8 cellular contexts compared by ENCODE assay signal in the genomic region with DNA sequence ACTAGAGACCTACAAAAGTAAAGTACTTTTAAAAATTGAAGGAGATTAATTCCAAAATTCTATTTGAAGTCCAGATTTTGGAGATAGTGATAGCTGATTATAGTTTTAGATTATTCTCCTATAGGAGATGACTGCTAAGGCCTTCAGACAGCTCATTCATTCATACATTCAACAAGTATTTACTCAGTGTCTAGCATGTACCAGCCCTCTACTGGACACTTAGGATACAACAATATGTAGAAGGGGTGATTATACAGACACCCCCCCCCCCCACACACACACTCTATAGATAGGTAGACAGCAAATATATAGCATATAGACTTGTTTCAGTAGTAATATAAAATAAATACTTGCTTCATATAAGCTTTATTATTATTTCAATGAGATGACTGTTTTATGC.
DNase-seq lines count a peak whose midpoint lies in the region; ATAC-seq, FAIRE-seq and TF ChIP-seq lines count a peak whose summit lies in the region.

No MANE protein-coding gene starts in this region.

- peak; percentile 72 for ATAC-seq in GM21723 (IDR thresholded peaks at IDR 0.05; ENCODE audit: unreplicated experiment)

- no peaks in the 10 kb centered on the region for H3K4me1 ChIP-seq in PC-9 (replicated peaks; ENCODE audit: insufficient read depth)
- H3K4me1 ChIP-seq in keratinocyte (ENCODE audit: control insufficient read depth, extremely low read depth, insufficient read depth, low read length), result no peaks in the 10 kb centered on the region
- H3K4me1 ChIP-seq in colonic mucosa, result no peaks in the 10 kb centered on the region

- H3K4me3 ChIP-seq in PC-9 (no peak overlapping the region), keratinocyte (ENCODE audit: control insufficient read depth in 2 of 3, extremely low read depth in 1 of 3, insufficient read depth in 2 of 3, low read depth in 1 of 3, low read length in 3 of 3) (no peak overlapping the region), colonic mucosa (no peak overlapping the region)

- CTCF ChIA-PET in PC-9 (lab: Charles Lee), result no interaction called here

- no peaks in the 10 kb centered on the region for H3K9me1 ChIP-seq in keratinocyte (ENCODE audit: control insufficient read depth, extremely low read depth, insufficient read depth, low read length)

- FAIRE-seq in keratinocyte (lab: Jason Lieb, UNC), result no peak

- H3K9me3 ChIP-seq in PC-9 (ENCODE audit: insufficient read depth, low read depth) (no peaks in the 10 kb centered on the region), keratinocyte (ENCODE audit: control insufficient read depth, low read depth, low read length) (no peaks in the 10 kb centered on the region), colonic mucosa (no peaks in the 10 kb centered on the region)

- H3K4me3 Mint-ChIP-seq in activated CD4-positive, alpha-beta T cell treated with anti-CD3 and anti-CD28 coated beads, Interleukin-2, amount 10 ng/mL, durations not matched to agents 24 days and 14 days, result no peak overlapping the region

- H3K9me2 ChIP-seq in PC-9 (ENCODE audit: insufficient read depth), result no peaks in the 10 kb centered on the region

- H4K20me1 ChIP-seq in PC-9 (ENCODE audit: insufficient read depth) (no peaks in the 10 kb centered on the region), keratinocyte (ENCODE audit: control insufficient read depth, extremely low read depth, insufficient read depth, low read length) (no peaks in the 10 kb centered on the region)

- H3K27ac ChIP-seq in PC-9 (no peak overlapping the region), keratinocyte (ENCODE audit: control insufficient read depth, insufficient read depth, low read length) (no peak overlapping the region), colonic mucosa (no peak overlapping the region)

- H3K36me3 ChIP-seq in PC-9 (ENCODE audit: low read depth) (no peaks in the 10 kb centered on the region), keratinocyte (ENCODE audit: control insufficient read depth in 2 of 2, extremely low read depth in 1 of 2, insufficient read depth in 2 of 2, low read length in 2 of 2) (no peaks in the 10 kb centered on the region), colonic mucosa (no peaks in the 10 kb centered on the region)

- no peaks in the 10 kb centered on the region for H3K4me1 Mint-ChIP-seq in activated CD4-positive, alpha-beta T cell treated with anti-CD3 and anti-CD28 coated beads, Interleukin-2, amount 10 ng/mL, durations not matched to agents 24 days and 14 days

- peaks cover 2% of the 10 kb centered on the region for H3K27me3 Mint-ChIP-seq in activated CD4-positive, alpha-beta T cell treated with anti-CD3 and anti-CD28 coated beads, Interleukin-2, amount 10 ng/mL, durations not matched to agents 24 days and 14 days

- H3K79me2 ChIP-seq in PC-9 (ENCODE audit: low read depth) (no peaks in the 10 kb centered on the region), keratinocyte (ENCODE audit: control insufficient read depth, insufficient read depth, low read length) (no peaks in the 10 kb centered on the region)

- dilution Hi-C loops in keratinocyte (cut with MboI; ENCODE audit: extremely low pct_ligation_motif_present, low sequenced_read_pairs), result no loop called here

- H3K36me3 Mint-ChIP-seq in activated CD4-positive, alpha-beta T cell treated with anti-CD3 and anti-CD28 coated beads, Interleukin-2, amount 10 ng/mL, durations not matched to agents 24 days and 14 days (ENCODE audit: low read depth), result no peaks in the 10 kb centered on the region

- POLR2A ChIA-PET in PC-9 (lab: Charles Lee; ENCODE audit: unreplicated experiment), result no interaction called here

- H3K4me2 ChIP-seq in PC-9, result no peak overlapping the region
- no peak overlapping the region for H3K4me2 ChIP-seq in keratinocyte (ENCODE audit: control insufficient read depth, extremely low read depth, insufficient read depth, low read depth, low read length)

- intact Hi-C loops in PC-9 (cut with micrococcal nuclease; ENCODE audit: unreplicated experiment) (no loop called here), colonic mucosa (cut with DNase I) (no loop called here)
- intact Hi-C loops in activated CD4-positive, alpha-beta T cell treated with anti-CD3 and anti-CD28 coated beads, Interleukin-2, amount 10 ng/mL, durations not matched to agents 24 days and 14 days (cut with micrococcal nuclease), result no loop called here

- peaks cover 7% of the 10 kb centered on the region for H3K9me3 Mint-ChIP-seq in activated CD4-positive, alpha-beta T cell treated with anti-CD3 and anti-CD28 coated beads, Interleukin-2, amount 10 ng/mL, durations not matched to agents 24 days and 14 days

- TF ChIP-seq CTCF in PC-9 (conservative IDR thresholded peaks at IDR 0.05) (peak; percentile 57), keratinocyte (optimal IDR thresholded peaks at IDR 0.05 in 1 of 3, IDR thresholded peaks at IDR 0.05 in 1 of 3, conservative IDR thresholded peaks at IDR 0.05 in 1 of 3; ENCODE audit: extremely low read depth in 1 of 3, insufficient read depth in 2 of 3, low read length in 3 of 3) (peak in 2 of 3 experiments; percentile 18 to 31), colonic mucosa (IDR thresholded peaks at IDR 0.05) (no peak)

- H3K27me3 ChIP-seq in PC-9 (ENCODE audit: insufficient read depth, low read depth) (no peaks in the 10 kb centered on the region), keratinocyte (ENCODE audit: control insufficient read depth, extremely low read depth, insufficient read depth, low read length) (no peaks in the 10 kb centered on the region), colonic mucosa (no peaks in the 10 kb centered on the region)

- no peaks in the 10 kb centered on the region for H3F3A ChIP-seq in PC-9 (ENCODE audit: insufficient read depth, low read depth)

- no TSS peak for BruUV-seq in PC-9 (replicated peaks; lab: Mats Ljungman, UMichigan)

- H2AFZ ChIP-seq in PC-9, result no peak overlapping the region
- no peak overlapping the region for H2AFZ ChIP-seq in keratinocyte (ENCODE audit: control insufficient read depth, low read length)

- H3K9ac ChIP-seq in keratinocyte (ENCODE audit: control insufficient read depth, extremely low read depth, insufficient read depth, low read length) (no peak overlapping the region), colonic mucosa (ENCODE audit: low read depth in 2 of 2, low read length in 2 of 2) (no peak overlapping the region)

- H3K27ac Mint-ChIP-seq in activated CD4-positive, alpha-beta T cell treated with anti-CD3 and anti-CD28 coated beads, Interleukin-2, amount 10 ng/mL, durations not matched to agents 24 days and 14 days, result no peak overlapping the region

- DNase-seq in NCI-H2107 treated with DMSO at 0.1 percent for 48 hours (lab: John Stamatoyannopoulos, UW; ENCODE audit: unreplicated experiment), result peak; percentile 1
- no peak for DNase-seq in NCI-H2107 (lab: John Stamatoyannopoulos, UW)
- DNase-seq in PC-9, result peak in 1 of 2 experiments; percentile 28
- DNase-seq in keratinocyte (ENCODE audit: low read depth, low spot score), result no peak
- DNase-seq in NK-92 treated with Interleukin-12 subunit alpha and Interleukin-12 subunit beta, amount 100 ng/mL, for 24 hours (lab: John Stamatoyannopoulos, UW), result no peak
- no peak for DNase-seq in activated CD4-positive, alpha-beta T cell treated with anti-CD3 and anti-CD28 coated beads, Interleukin-2, amount 10 ng/mL, durations not matched to agents 24 days and 14 days
- no peak for DNase-seq in colonic mucosa
